ENCODE assay signal across 14 cellular contexts in genomic region chrX:38632516-38632915, GRCh38.
"Had no signal": no experiment of that assay in that cellular context is flagged by ENCODE, and none has a peak within 500 bp of the region (broad histone marks: within the 10 kb centered on the region; RNA-seq: fewer than 3 reads in every experiment).

No MANE protein-coding gene starts in this region.

- H3K27ac Mint-ChIP-seq: activated T-cell treated with anti-CD3 and anti-CD28 coated beads, Interleukin-2, amount 50 U/mL, for 72 hours; nephron; T-helper 2 cell treated with Interferon-gamma antibody and Interleukin-4, amounts not matched to agents 5 μg/mL and 100 μg/mL, for 36 hours had no signal

- DNase-seq: activated CD4-positive, alpha-beta T cell treated with anti-CD3 and anti-CD28 coated beads, Interleukin-2, amount 50 U/mL, for 48 hours; activated naive CD4-positive, alpha-beta T cell; activated T-cell treated with anti-CD3 and anti-CD28 coated beads, Interleukin-2, amount 50 U/mL, for 72 hours; foreskin melanocyte; islet precursor cell; midbrain; occipital lobe; stimulated activated CD4-positive, alpha-beta T cell treated with anti-CD3 and anti-CD28 coated beads, Interleukin-4, amount 100 ng/mL, for 4 hours; stomach; tibial artery had no signal

- H3K4me1 ChIP-seq: stomach, vagina had no signal

- ATAC-seq: activated CD4-positive, CD25-positive, alpha-beta regulatory T cell treated with anti-CD3 and anti-CD28 coated beads, Interleukin-2, amount 50 U/mL, for 24 hours; activated T-cell treated with anti-CD3 and anti-CD28 coated beads, Interleukin-2, amount 50 U/mL, for 72 hours had no signal

- H3K9me3 Mint-ChIP-seq: activated T-cell treated with anti-CD3 and anti-CD28 coated beads, Interleukin-2, amount 50 U/mL, for 72 hours; nephron; T-helper 2 cell treated with Interferon-gamma antibody and Interleukin-4, amounts not matched to agents 5 μg/mL and 100 μg/mL, for 36 hours had no signal

- H3K27ac ChIP-seq: tibial artery, vagina had no signal

- H3K4me3 ChIP-seq: stomach, tibial artery, vagina had no signal

- H3K36me3 ChIP-seq: stomach, tibial artery, vagina had no signal

- H3K4me3 Mint-ChIP-seq: nephron; T-helper 2 cell treated with Interferon-gamma antibody and Interleukin-4, amounts not matched to agents 5 μg/mL and 100 μg/mL, for 36 hours had no signal

- H3K27me3 ChIP-seq: stomach, tibial artery, vagina had no signal

- H3K9me3 ChIP-seq: stomach, tibial artery, vagina had no signal
